ENCODE assay signal across 1 cellular context in the genomic region with DNA sequence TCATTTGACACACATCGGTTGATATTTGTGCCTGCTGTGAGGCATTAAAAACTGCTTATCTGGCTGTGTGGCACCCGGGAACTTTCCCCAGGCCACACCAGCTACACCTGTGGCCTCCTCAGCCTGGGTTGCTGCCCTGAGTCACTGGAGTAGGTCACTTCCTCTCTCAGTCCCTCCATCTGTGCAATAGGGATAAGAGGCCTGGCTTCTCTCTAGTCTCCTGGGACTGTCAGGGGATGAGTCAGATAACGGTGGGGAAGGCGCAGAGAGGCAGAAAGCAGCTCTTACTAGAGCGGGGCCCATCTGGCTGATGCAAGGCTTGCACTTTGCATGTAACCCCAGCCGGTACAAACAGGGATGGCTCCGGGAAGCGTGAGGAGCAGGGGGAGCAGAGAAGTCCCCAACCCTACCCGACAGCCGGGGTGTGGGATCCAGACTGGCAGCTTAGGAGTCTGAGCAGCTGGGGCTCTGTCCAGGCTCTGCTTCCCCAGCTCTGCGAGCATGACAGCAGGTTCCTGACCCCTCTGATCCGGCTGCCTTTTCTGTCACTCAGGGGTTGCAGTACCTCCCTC.
TF ChIP-seq lines count a peak whose summit lies in the region.

No MANE protein-coding gene starts in this region.

TF ChIP-seq in K562, 482 proteins besides CTCF, POLR2A, EP300 and RAD21 (continued from another document and continues in another):
- TF ChIP-seq ZNF318 (IDR thresholded peaks at IDR 0.05; ENCODE audit: borderline replicate concordance in 1 of 2, low read depth in 1 of 2) (peak in 1 of 2 experiments; percentile 95; a peak in 2 of 4 replicates), PCBP1 (IDR thresholded peaks at IDR 0.05; ENCODE audit: low read depth, low read length, poor library complexity, severe bottlenecking) (no peak), KAT2B (IDR thresholded peaks at IDR 0.05; ENCODE audit: low read depth, low read length) (no peak), MED1 (CRISPR knock-in tag; IDR thresholded peaks at IDR 0.05; ENCODE audit: borderline replicate concordance) (no peak), ZNF583 (CRISPR knock-in tag; IDR thresholded peaks at IDR 0.05) (peak; percentile 91), ATF1 (CRISPR knock-in tag; IDR thresholded peaks at IDR 0.05) (no peak), ATF1 (tag; IDR thresholded peaks at IDR 0.05) (peak; percentile 90), ATF4 (CRISPR knock-in tag; IDR thresholded peaks at IDR 0.05) (peak; percentile 100), PREB (CRISPR knock-in tag; IDR thresholded peaks at IDR 0.05) (no peak), TBL1XR1 (IDR thresholded peaks at IDR 0.05; ENCODE audit: low read length in 2 of 2) (peak; percentile 84 to 97; a peak in 3 of 4 replicates), SIX5 (IDR thresholded peaks at IDR 0.05; ENCODE audit: borderline replicate concordance in 1 of 2, insufficient read depth in 1 of 2, low read depth in 1 of 2, low read length in 2 of 2) (no peak), USF1 (CRISPR knock-in tag; IDR thresholded peaks at IDR 0.05) (no peak; the same call in 1 of the 2 replicates), KLF6 (CRISPR knock-in tag; IDR thresholded peaks at IDR 0.05; ENCODE audit: borderline replicate concordance) (peak; percentile 67; the same call in 1 of the 2 replicates), TAL1 (IDR thresholded peaks at IDR 0.05) (peak; percentile 98), ZNF184 (CRISPR knock-in tag; IDR thresholded peaks at IDR 0.05) (no peak), NEUROD1 (IDR thresholded peaks at IDR 0.05; ENCODE audit: borderline replicate concordance, low read depth, low read length, partially characterized antibody) (peak; percentile 98), ZNF717 (CRISPR knock-in tag; IDR thresholded peaks at IDR 0.05) (no peak), ZZZ3 (IDR thresholded peaks at IDR 0.05) (no peak), KAT8 (IDR thresholded peaks at IDR 0.05; ENCODE audit: low read depth) (no peak), PTRF (tag; IDR thresholded peaks at IDR 0.05) (no peak), SETDB1 (IDR thresholded peaks at IDR 0.05; ENCODE audit: low read length) (no peak), MEF2A (IDR thresholded peaks at IDR 0.05; ENCODE audit: control insufficient read depth, low read depth, low read length) (peak; percentile 77), TARDBP (IDR thresholded peaks at IDR 0.05) (peak; percentile 96), CTBP1 (IDR thresholded peaks at IDR 0.05; ENCODE audit: borderline replicate concordance) (peak; percentile 100), CGGBP1 (CRISPR knock-in tag; IDR thresholded peaks at IDR 0.05) (0 out of 2 replicates have a peak, but pooled peaks have one; percentile 27), HNRNPH1 (optimal IDR thresholded peaks at IDR 0.05; ENCODE audit: low read depth, low read length) (no peak), ZBTB8A (IDR thresholded peaks at IDR 0.05; ENCODE audit: partially characterized antibody) (no peak), PCBP2 (IDR thresholded peaks at IDR 0.05; ENCODE audit: low read depth, low read length, poor library complexity, severe bottlenecking) (no peak), RBM25 (IDR thresholded peaks at IDR 0.05; ENCODE audit: low read depth, low read length, severe bottlenecking) (peak; percentile 59), GTF3C2 (IDR thresholded peaks at IDR 0.05; ENCODE audit: borderline replicate concordance, extremely low read depth, insufficient read length) (no peak), ARID2 (IDR thresholded peaks at IDR 0.05) (no peak), SAP30 (IDR thresholded peaks at IDR 0.05; ENCODE audit: borderline replicate concordance, insufficient read depth, low read depth, low read length, poor library complexity, severe bottlenecking) (no peak), XRCC3 (IDR thresholded peaks at IDR 0.05) (no peak), BRD4 (IDR thresholded peaks at IDR 0.05) (0 out of 2 replicates have a peak, but pooled peaks have one; percentile 1), POLR3A (IDR thresholded peaks at IDR 0.05; ENCODE audit: borderline replicate concordance, extremely low read depth, insufficient read depth, insufficient read length) (no peak)
- TF ChIP-seq, protein P1, sequence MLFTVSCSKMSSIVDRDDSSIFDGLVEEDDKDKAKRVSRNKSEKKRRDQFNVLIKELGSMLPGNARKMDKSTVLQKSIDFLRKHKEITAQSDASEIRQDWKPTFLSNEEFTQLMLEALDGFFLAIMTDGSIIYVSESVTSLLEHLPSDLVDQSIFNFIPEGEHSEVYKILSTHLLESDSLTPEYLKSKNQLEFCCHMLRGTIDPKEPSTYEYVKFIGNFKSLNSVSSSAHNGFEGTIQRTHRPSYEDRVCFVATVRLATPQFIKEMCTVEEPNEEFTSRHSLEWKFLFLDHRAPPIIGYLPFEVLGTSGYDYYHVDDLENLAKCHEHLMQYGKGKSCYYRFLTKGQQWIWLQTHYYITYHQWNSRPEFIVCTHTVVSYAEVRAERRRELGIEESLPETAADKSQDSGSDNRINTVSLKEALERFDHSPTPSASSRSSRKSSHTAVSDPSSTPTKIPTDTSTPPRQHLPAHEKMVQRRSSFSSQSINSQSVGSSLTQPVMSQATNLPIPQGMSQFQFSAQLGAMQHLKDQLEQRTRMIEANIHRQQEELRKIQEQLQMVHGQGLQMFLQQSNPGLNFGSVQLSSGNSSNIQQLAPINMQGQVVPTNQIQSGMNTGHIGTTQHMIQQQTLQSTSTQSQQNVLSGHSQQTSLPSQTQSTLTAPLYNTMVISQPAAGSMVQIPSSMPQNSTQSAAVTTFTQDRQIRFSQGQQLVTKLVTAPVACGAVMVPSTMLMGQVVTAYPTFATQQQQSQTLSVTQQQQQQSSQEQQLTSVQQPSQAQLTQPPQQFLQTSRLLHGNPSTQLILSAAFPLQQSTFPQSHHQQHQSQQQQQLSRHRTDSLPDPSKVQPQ (CRISPR knock-in tag; IDR thresholded peaks at IDR 0.05; ENCODE audit: borderline replicate concordance): no peak
- TF ChIP-seq, protein P2, sequence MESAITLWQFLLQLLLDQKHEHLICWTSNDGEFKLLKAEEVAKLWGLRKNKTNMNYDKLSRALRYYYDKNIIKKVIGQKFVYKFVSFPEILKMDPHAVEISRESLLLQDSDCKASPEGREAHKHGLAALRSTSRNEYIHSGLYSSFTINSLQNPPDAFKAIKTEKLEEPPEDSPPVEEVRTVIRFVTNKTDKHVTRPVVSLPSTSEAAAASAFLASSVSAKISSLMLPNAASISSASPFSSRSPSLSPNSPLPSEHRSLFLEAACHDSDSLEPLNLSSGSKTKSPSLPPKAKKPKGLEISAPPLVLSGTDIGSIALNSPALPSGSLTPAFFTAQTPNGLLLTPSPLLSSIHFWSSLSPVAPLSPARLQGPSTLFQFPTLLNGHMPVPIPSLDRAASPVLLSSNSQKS (CRISPR knock-in tag; IDR thresholded peaks at IDR 0.05): no peak; the same call in 1 of the 2 replicates
- TF ChIP-seq, protein P3, sequence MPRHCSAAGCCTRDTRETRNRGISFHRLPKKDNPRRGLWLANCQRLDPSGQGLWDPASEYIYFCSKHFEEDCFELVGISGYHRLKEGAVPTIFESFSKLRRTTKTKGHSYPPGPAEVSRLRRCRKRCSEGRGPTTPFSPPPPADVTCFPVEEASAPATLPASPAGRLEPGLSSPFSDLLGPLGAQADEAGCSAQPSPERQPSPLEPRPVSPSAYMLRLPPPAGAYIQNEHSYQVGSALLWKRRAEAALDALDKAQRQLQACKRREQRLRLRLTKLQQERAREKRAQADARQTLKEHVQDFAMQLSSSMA (CRISPR knock-in tag; IDR thresholded peaks at IDR 0.05): no peak
- TF ChIP-seq, protein P4, sequence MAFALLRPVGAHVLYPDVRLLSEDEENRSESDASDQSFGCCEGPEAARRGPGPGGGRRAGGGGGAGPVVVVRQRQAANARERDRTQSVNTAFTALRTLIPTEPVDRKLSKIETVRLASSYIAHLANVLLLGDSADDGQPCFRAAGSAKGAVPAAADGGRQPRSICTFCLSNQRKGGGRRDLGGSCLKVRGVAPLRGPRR (CRISPR knock-in tag; IDR thresholded peaks at IDR 0.05): no peak; the same call in 1 of the 2 replicates
